Comparison of ENCODE assay signal across 18 cellular contexts in genomic region chr2:209145941-209146681, GRCh38.
DNase-seq lines count a peak whose midpoint lies in the region; ATAC-seq, FAIRE-seq and TF ChIP-seq lines count a peak whose summit lies in the region.
"Had no signal": no experiment of that assay in that cellular context is flagged by ENCODE, and none has a peak within 500 bp of the region (broad histone marks: within the 10 kb centered on the region; RNA-seq: fewer than 3 reads in every experiment).

No MANE protein-coding gene starts in this region.

- peak overlapping the region; percentile 18; the same call in 1 of the 2 replicates for H2BK12ac ChIP-seq in H1 (ENCODE audit: low read depth, low read length)

- TF ChIP-seq POLR2A in H1 (IDR thresholded peaks at IDR 0.05; ENCODE audit: control extremely low read depth in 1 of 2, low read depth in 2 of 2, low read length in 2 of 2) (no peak), transverse colon (IDR thresholded peaks at IDR 0.05) (no peak)

- H2AK5ac ChIP-seq in H1 (ENCODE audit: low read depth, low read length): no peak overlapping the region

- H2AFZ ChIP-seq in MM.1S (ENCODE audit: low read length) (peak overlapping the region; percentile 87), H1 (ENCODE audit: low read length) (no peak overlapping the region)

- H3K9me3 Mint-ChIP-seq in activated T-helper 2 cell treated with anti-CD3 and anti-CD28 coated beads, Interferon-gamma antibody, Interleukin-2, Interleukin-4, amounts not matched to agents 10 μg/mL and 5 μg/mL and 100 μg/mL, durations not matched to agents 14 hours and 24 hours and 36 hours: no peaks in the 10 kb centered on the region
- H3K9me3 Mint-ChIP-seq: natural killer cell had no signal

- DNase-seq in MM.1S (peak; percentile 70), H1 (ENCODE audit: low read depth in 1 of 2, low spot score in 2 of 2) (peak in 1 of 2 experiments; percentile 55), midbrain (lab: John Stamatoyannopoulos, UW) (peak; percentile 21), transverse colon (no peak), NCI-H526 treated with DMSO at 0.1 percent for 48 hours (lab: John Stamatoyannopoulos, UW) (no peak)
- DNase-seq in activated T-helper 2 cell treated with anti-CD3 and anti-CD28 coated beads, Interferon-gamma antibody, Interleukin-2, Interleukin-4, amounts not matched to agents 10 μg/mL and 5 μg/mL and 100 μg/mL, durations not matched to agents 14 hours and 24 hours and 36 hours (ENCODE audit: low spot score): no peak
- DNase-seq: activated CD4-positive, alpha-beta T cell treated with anti-CD3 and anti-CD28 coated beads for 1 hour; amniotic stem cell; dermis blood vessel endothelial cell; DMS79; natural killer cell; NCI-H2029 treated with DMSO at 0.1 percent for 48 hours; stimulated activated naive CD8-positive, alpha-beta T cell treated with anti-CD3 and anti-CD28 coated beads, Interleukin-15, Interleukin-2, amounts not matched to agents 100 U/mL and 50 U/mL, for 24 hours; T-helper 1 cell had no signal

- no peaks in the 10 kb centered on the region for H3K79me2 ChIP-seq in MM.1S (ENCODE audit: low read length)
- no peaks in the 10 kb centered on the region for H3K79me2 ChIP-seq in H1 (ENCODE audit: control insufficient read depth in 1 of 2, insufficient read depth in 2 of 2, low read length in 2 of 2)

- H3K4me3 Mint-ChIP-seq in activated T-helper 2 cell treated with anti-CD3 and anti-CD28 coated beads, Interferon-gamma antibody, Interleukin-2, Interleukin-4, amounts not matched to agents 10 μg/mL and 5 μg/mL and 100 μg/mL, durations not matched to agents 14 hours and 24 hours and 36 hours (ENCODE audit: low read depth): no peak overlapping the region
- H3K4me3 Mint-ChIP-seq: B cell, natural killer cell had no signal

- in situ Hi-C loops in transverse colon (cut with MboI; ENCODE audit: low pct_ligation_motif_present in 1 of 4, low pct_unique_long_range_greater_than_20kb in 1 of 4, low sequenced_read_pairs in 3 of 4): no loop called here

- H3K4me1 Mint-ChIP-seq in activated T-helper 2 cell treated with anti-CD3 and anti-CD28 coated beads, Interferon-gamma antibody, Interleukin-2, Interleukin-4, amounts not matched to agents 10 μg/mL and 5 μg/mL and 100 μg/mL, durations not matched to agents 14 hours and 24 hours and 36 hours (ENCODE audit: low read depth): no peaks in the 10 kb centered on the region
- H3K4me1 Mint-ChIP-seq: B cell, natural killer cell had no signal

- H3F3A ChIP-seq in MM.1S (ENCODE audit: insufficient read depth, low read length): peaks cover 14% of the 10 kb centered on the region

- H3K4ac ChIP-seq in H1 (replicated peaks; ENCODE audit: insufficient read length, low read depth, low read length): no peak overlapping the region

- H3K79me1 ChIP-seq in H1 (ENCODE audit: low read depth, low read length): no peaks in the 10 kb centered on the region

- peak in 1 of 2 experiments; percentile 12; a peak in 1 of 4 replicates for TF ChIP-seq RAD21 in H1 (IDR thresholded peaks at IDR 0.05 in 1 of 2, conservative IDR thresholded peaks at IDR 0.05 in 1 of 2; ENCODE audit: low read depth in 2 of 2, low read length in 2 of 2)

- H3K27ac ChIP-seq in MM.1S (ENCODE audit: low read length) (peak overlapping the region; percentile 83), H1 (ENCODE audit: low read depth, low read length) (peak overlapping the region; percentile 49; the same call in 1 of the 2 replicates), transverse colon (peak overlapping the region in 1 of 4 donors; percentile 26)

- H3K4me3 ChIP-seq in MM.1S (ENCODE audit: low read length): peak overlapping the region; percentile 10; the same call in 1 of the 2 replicates
- peak overlapping the region in 1 of 4 experiments; percentile 27; a peak in 1 of 8 replicates for H3K4me3 ChIP-seq in H1 (ENCODE audit: extremely low read depth in 1 of 4, insufficient read depth in 2 of 4, low read depth in 3 of 4, low read length in 4 of 4)
- no peak overlapping the region for H3K4me3 ChIP-seq in transverse colon
- H3K4me3 ChIP-seq: K562 had no signal

- H3K9me3 ChIP-seq in MM.1S (replicated peaks; ENCODE audit: insufficient read depth, low read length) (no peaks in the 10 kb centered on the region), H1 (ENCODE audit: insufficient read depth in 2 of 2, low read depth in 1 of 2, low read length in 1 of 2) (no peaks in the 10 kb centered on the region), transverse colon (no peaks in the 10 kb centered on the region)

- WGBS in H1 (ENCODE audit: extremely low coverage in 1 of 2, insufficient coverage in 1 of 2, insufficient read length in 1 of 2, insufficient replicate concordance in 2 of 2, low coverage in 1 of 2, low lambda C conversion rate in 2 of 2, missing lambda C conversion rate in 1 of 2), 2 experiments: 56% methylated on average over 7 of the region's 7 CpGs; no CpG with 5 or more reads in 1 of the 2 experiments
- WGBS in transverse colon (ENCODE audit: low coverage in 1 of 2), 2 donors: 43 to 60% methylated on average over 1 to 7 of the region's 7 CpGs

- H2BK120ac ChIP-seq in H1 (replicated peaks; ENCODE audit: low read depth, low read length): peak overlapping the region; percentile 4

- peak overlapping the region; percentile 40; the same call in 1 of the 2 replicates for H3K9ac ChIP-seq in MM.1S (ENCODE audit: low read length)
- H3K9ac ChIP-seq in H1 (replicated peaks in 1 of 4; ENCODE audit: extremely low read depth in 1 of 4, low read depth in 3 of 4, low read length in 3 of 4): no peak overlapping the region

- FAIRE-seq in H1 (lab: Jason Lieb, UNC): peak; percentile 85
- FAIRE-seq: K562 had no signal

- TF ChIP-seq CTCF in MM.1S (IDR thresholded peaks at IDR 0.05; ENCODE audit: low read length): no peak
- TF ChIP-seq CTCF in H1 (IDR thresholded peaks at IDR 0.05; ENCODE audit: control extremely low read depth in 1 of 3, insufficient read depth in 1 of 3, low read depth in 1 of 3, low read length in 3 of 3): no peak
- TF ChIP-seq CTCF in transverse colon (IDR thresholded peaks at IDR 0.05): no peak

- peak overlapping the region; percentile 62 for H2BK20ac ChIP-seq in H1 (ENCODE audit: low read length)

- H3K23me2 ChIP-seq in H1 (ENCODE audit: low read depth, low read length): peaks cover 2% of the 10 kb centered on the region; the same call in 1 of the 2 replicates

- no peak overlapping the region for H4K8ac ChIP-seq in H1 (ENCODE audit: extremely low read depth, insufficient read depth, low read length)

- H3K27me3 Mint-ChIP-seq in activated T-helper 2 cell treated with anti-CD3 and anti-CD28 coated beads, Interferon-gamma antibody, Interleukin-2, Interleukin-4, amounts not matched to agents 10 μg/mL and 5 μg/mL and 100 μg/mL, durations not matched to agents 14 hours and 24 hours and 36 hours (ENCODE audit: low read depth): no peaks in the 10 kb centered on the region
- H3K27me3 Mint-ChIP-seq: B cell had no signal

- H2BK15ac ChIP-seq in H1 (ENCODE audit: low read length): no peak overlapping the region

- ATAC-seq in GM21515 (IDR thresholded peaks at IDR 0.05; ENCODE audit: unreplicated experiment) (peak; percentile 41), GM21423 (IDR thresholded peaks at IDR 0.05; ENCODE audit: unreplicated experiment) (no peak)
- ATAC-seq: K562; natural killer cell; stimulated activated naive CD8-positive, alpha-beta T cell treated with anti-CD3 and anti-CD28 coated beads, Interleukin-15, Interleukin-2, amounts not matched to agents 100 U/mL and 50 U/mL, for 24 hours had no signal

- H3K18ac ChIP-seq in H1 (ENCODE audit: extremely low read depth, low read length): 0 out of 2 replicates have a peak overlapping the region, but pooled peaks have one; percentile 4

- H3K4me1 ChIP-seq in MM.1S (ENCODE audit: low read length): peaks cover 22% of the 10 kb centered on the region
- peaks cover 3 to 19% (median 11%) of the 10 kb centered on the region in 4 experiments; a peak in 6 of 7 replicates for H3K4me1 ChIP-seq in H1 (replicated peaks in 1 of 4; ENCODE audit: control insufficient read depth in 3 of 4, insufficient read depth in 4 of 4, low read length in 3 of 4)
- no peaks in the 10 kb centered on the region for H3K4me1 ChIP-seq in transverse colon

- H3K27ac Mint-ChIP-seq in activated T-helper 2 cell treated with anti-CD3 and anti-CD28 coated beads, Interferon-gamma antibody, Interleukin-2, Interleukin-4, amounts not matched to agents 10 μg/mL and 5 μg/mL and 100 μg/mL, durations not matched to agents 14 hours and 24 hours and 36 hours: no peak overlapping the region
- H3K27ac Mint-ChIP-seq: B cell, natural killer cell had no signal

- no peak overlapping the region for H3K14ac ChIP-seq in H1 (ENCODE audit: insufficient read length)

- intact Hi-C loops in activated T-helper 2 cell treated with anti-CD3 and anti-CD28 coated beads, Interferon-gamma antibody, Interleukin-2, Interleukin-4, amounts not matched to agents 10 μg/mL and 5 μg/mL and 100 μg/mL, durations not matched to agents 14 hours and 24 hours and 36 hours (cut with micrococcal nuclease): no loop called here
- intact Hi-C loops in transverse colon (cut with DNase I; ENCODE audit: low total_unique reads): no loop called here

- peak overlapping the region; percentile 79 for H3K4me2 ChIP-seq in MM.1S (ENCODE audit: low read depth, low read length)
- H3K4me2 ChIP-seq in H1 (ENCODE audit: insufficient read depth in 1 of 2, low read depth in 2 of 2, low read length in 2 of 2): peak overlapping the region; percentile 12 to 19; a peak in 3 of 4 replicates

- H3K36me3 ChIP-seq in MM.1S (replicated peaks; ENCODE audit: insufficient read depth, low read length): no peaks in the 10 kb centered on the region
- no peaks in the 10 kb centered on the region for H3K36me3 ChIP-seq in H1 (ENCODE audit: control insufficient read depth in 2 of 4, insufficient read depth in 4 of 4, low read length in 3 of 4)
- H3K36me3 ChIP-seq in transverse colon: no peaks in the 10 kb centered on the region

- H4K20me1 ChIP-seq in MM.1S (ENCODE audit: insufficient read depth, low read length): no peaks in the 10 kb centered on the region
- no peaks in the 10 kb centered on the region for H4K20me1 ChIP-seq in H1 (replicated peaks in 1 of 2; ENCODE audit: control insufficient read depth in 1 of 2, insufficient read depth in 2 of 2, low read length in 2 of 2)

- CTCF ChIA-PET in H1 (lab: Charles Lee; ENCODE audit: partially characterized antibody): interaction anchor here (0.7 to 1.0 kb wide), 2 partner anchors 15 to 434 kb away, joined by 3 read pairs; no protein-coding TSS in a partner anchor

- H3K27me3 ChIP-seq in MM.1S (replicated peaks; ENCODE audit: insufficient read depth, low read length) (no peaks in the 10 kb centered on the region), H1 (replicated peaks in 1 of 4; ENCODE audit: control insufficient read depth in 3 of 4, extremely low read depth in 1 of 4, insufficient read depth in 3 of 4, low read length in 3 of 4) (no peaks in the 10 kb centered on the region), transverse colon (no peaks in the 10 kb centered on the region)

- TF ChIP-seq EP300 in H1 (IDR thresholded peaks at IDR 0.05; ENCODE audit: borderline replicate concordance in 1 of 2, low read depth in 2 of 2, low read length in 2 of 2) (no peak; a peak in 1 of 3 replicates), transverse colon (IDR thresholded peaks at IDR 0.05; ENCODE audit: low read depth) (no peak)

- no peak overlapping the region for H3K56ac ChIP-seq in H1 (replicated peaks; ENCODE audit: insufficient read length, low read depth, low read length)

- H3K23ac ChIP-seq in H1 (ENCODE audit: insufficient read length): no peak overlapping the region

- peak overlapping the region; percentile 19; the same call in 1 of the 2 replicates for H2BK5ac ChIP-seq in H1 (ENCODE audit: low read depth, low read length)

- no peaks in the 10 kb centered on the region for H3K36me3 Mint-ChIP-seq in activated T-helper 2 cell treated with anti-CD3 and anti-CD28 coated beads, Interferon-gamma antibody, Interleukin-2, Interleukin-4, amounts not matched to agents 10 μg/mL and 5 μg/mL and 100 μg/mL, durations not matched to agents 14 hours and 24 hours and 36 hours (ENCODE audit: low read depth)
- H3K36me3 Mint-ChIP-seq: natural killer cell had no signal

- POLR2A ChIA-PET in H1 (lab: Charles Lee; ENCODE audit: partially characterized antibody): no interaction called here

- H4K5ac ChIP-seq in H1 (ENCODE audit: insufficient read length, low read depth, low read length): no peak overlapping the region

- no peaks in the 10 kb centered on the region for H3K9me2 ChIP-seq in MM.1S (replicated peaks; ENCODE audit: insufficient read depth, low read length)

- peak overlapping the region; percentile 4 for H4K91ac ChIP-seq in H1 (replicated peaks; ENCODE audit: insufficient read length, low read length)

Comparison
In these comparisons a context has a peak if more than half of its experiments do, and no peak if none do; other contexts are left out.
1. DNase-seq: peak in MM.1S (single experiment) and midbrain (single experiment); none in activated T-helper 2 cell treated with anti-CD3 and anti-CD28 coated beads, Interferon-gamma antibody, Interleukin-2, Interleukin-4, amounts not matched to agents 10 μg/mL and 5 μg/mL and 100 μg/mL, durations not matched to agents 14 hours and 24 hours and 36 hours (single experiment), transverse colon (single experiment) and NCI-H526 treated with DMSO at 0.1 percent for 48 hours (single experiment).